In the genomic region with DNA sequence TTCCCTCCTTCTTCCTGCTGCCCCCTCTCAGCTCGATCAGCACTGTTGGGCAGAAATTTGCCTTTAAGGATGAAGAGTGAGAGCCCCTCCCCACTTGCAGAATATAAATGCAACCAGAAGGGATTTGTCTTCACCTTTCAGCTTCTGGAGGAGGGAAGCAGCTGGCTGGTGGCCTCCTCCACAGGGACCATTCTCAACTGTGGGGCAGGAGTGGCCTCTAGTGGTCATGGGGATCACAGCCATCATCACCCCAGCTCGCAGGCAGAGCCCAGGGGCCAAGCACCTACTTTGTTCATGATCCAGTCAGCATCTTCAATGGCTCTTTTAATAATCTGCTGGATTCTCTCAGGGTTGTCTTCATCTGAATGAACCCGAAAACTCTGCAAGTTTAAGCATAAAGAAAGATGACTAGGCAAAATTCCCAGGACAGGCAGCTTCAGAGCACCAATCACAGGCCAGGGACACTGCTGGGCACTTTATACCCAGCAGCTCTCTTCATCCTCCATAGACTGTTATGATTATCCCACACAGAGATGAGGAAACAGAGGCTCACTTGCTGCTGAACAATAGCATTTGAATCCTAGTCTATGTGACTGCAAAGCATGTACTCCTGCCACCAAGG, we compare ENCODE assay signal across 8 cellular contexts. TPM values are rescaled to one million over a fixed set of nuclear protein-coding genes. Genes with fewer than 3 reads are reported as not detected.
DNase-seq lines count a peak whose midpoint lies in the region; ATAC-seq, FAIRE-seq and TF ChIP-seq lines count a peak whose summit lies in the region.

No MANE protein-coding gene starts in this region.

- no peak overlapping the region for H3K9ac ChIP-seq in BLaER1

- no peaks in the 10 kb centered on the region for H3K9me3 ChIP-seq in BLaER1
- no peaks in the 10 kb centered on the region for H3K9me3 ChIP-seq in ascending aorta
- no peaks in the 10 kb centered on the region for H3K9me3 ChIP-seq in small intestine (ENCODE audit: control insufficient read depth, low read depth)

- intact Hi-C loops in ascending aorta (cut with DNase I), result loop anchor here (1.0 kb wide), 2 partner anchors 75 to 120 kb away; no protein-coding TSS in a partner anchor

- H3K4me1 ChIP-seq in BLaER1, result peaks cover 38% of the 10 kb centered on the region
- H3K4me1 ChIP-seq in ascending aorta, result no peaks in the 10 kb centered on the region
- H3K4me1 ChIP-seq in small intestine (ENCODE audit: control insufficient read depth in 2 of 2, insufficient read depth in 1 of 2, low read depth in 1 of 2, low read length in 1 of 2), result peaks cover 0 to 2% of the 10 kb centered on the region in 2 donors

- WGBS in small intestine, 3 donors, result 6 to 23% (median 21%) methylated on average over 3 of the region's 3 CpGs

- H3K27me3 ChIP-seq in BLaER1 (no peaks in the 10 kb centered on the region), ascending aorta (no peaks in the 10 kb centered on the region), small intestine (ENCODE audit: control insufficient read depth in 2 of 2, insufficient read depth in 2 of 2, low read length in 2 of 2) (no peaks in the 10 kb centered on the region)

- no peaks in the 10 kb centered on the region for H4K20me1 ChIP-seq in BLaER1

- H3K4me3 ChIP-seq in BLaER1, result no peak overlapping the region
- no peak overlapping the region for H3K4me3 ChIP-seq in ascending aorta
- no peak overlapping the region for H3K4me3 ChIP-seq in small intestine (ENCODE audit: low read depth in 1 of 2, low read length in 2 of 2)

- peak overlapping the region; percentile 34; the same call in 1 of the 2 replicates for H3K4me2 ChIP-seq in BLaER1

- DNase-seq in NCI-H128 (lab: John Stamatoyannopoulos, UW; ENCODE audit: unreplicated experiment), result peak; percentile 6
- DNase-seq in T1000 (lab: John Stamatoyannopoulos, UW), result peak; percentile 13
- DNase-seq in ascending aorta (ENCODE audit: low spot score in 2 of 2), result no peak
- DNase-seq in hepatic stellate cell (ENCODE audit: low spot score), result peak; percentile 86
- DNase-seq in small intestine, result peak; percentile 83

- H3K36me3 ChIP-seq in BLaER1 (no peaks in the 10 kb centered on the region), ascending aorta (peaks cover 4 to 13% of the 10 kb centered on the region in 2 donors), small intestine (ENCODE audit: control insufficient read depth in 2 of 2, insufficient read depth in 2 of 2, low read length in 2 of 2) (no peaks in the 10 kb centered on the region)

- peak; percentile 44 to 63 (median 53) for TF ChIP-seq CTCF in ascending aorta (IDR thresholded peaks at IDR 0.05)

- no peak overlapping the region for H3K27ac ChIP-seq in BLaER1
- H3K27ac ChIP-seq in ascending aorta, result no peak overlapping the region
- H3K27ac ChIP-seq in small intestine (ENCODE audit: low read depth in 1 of 2, low read length in 1 of 2), result no peak overlapping the region

- ATAC-seq in GM19468 (IDR thresholded peaks at IDR 0.05; ENCODE audit: extremely low read depth, unreplicated experiment) (peak; percentile 53), HG02970 (IDR thresholded peaks at IDR 0.05; ENCODE audit: low FRiP score, unreplicated experiment) (no peak)

- FAIRE-seq in small intestine (lab: Jason Lieb, UNC), result no peak

RNA-seq across cellular contexts. Expression of a gene that starts 13.1 kb away (rescaled TPM):
- total RNA-seq in ascending aorta, result 22.2 TPM
- polyA plus RNA-seq in small intestine, result 10 to 100 TPM in 1 of 3 donors, 1 to 10 TPM in 2; 4.0 to 12.6 (median 6.2) TPM

Comparison
In these comparisons a context has a peak if more than half of its experiments do, and no peak if none do; other contexts are left out.
1. DNase-seq: peak in NCI-H128 (single experiment), T1000 (single experiment), hepatic stellate cell (single experiment) and small intestine (single experiment); none in ascending aorta (0 of 2).